ENCODE assay signal across 16 cellular contexts in genomic region chr3:39028466-39028865, GRCh38. TPM values are rescaled to one million over a fixed set of nuclear protein-coding genes. Genes with fewer than 3 reads are reported as not detected.
A peak's percentile ranks its signal among the peaks of the same experiment; 100 is the strongest.
DNase-seq lines count a peak whose midpoint lies in the region; ATAC-seq and TF ChIP-seq lines count a peak whose summit lies in the region.
"Had no signal": no experiment of that assay in that cellular context is flagged by ENCODE, and none has a peak within 500 bp of the region (broad histone marks: within the 10 kb centered on the region; RNA-seq: fewer than 3 reads in every experiment).

No MANE protein-coding gene starts in this region.

- H4K12ac ChIP-seq in trophoblast cell (ENCODE audit: low read depth, low read length), result no peak overlapping the region

- no peak overlapping the region for H3K14ac ChIP-seq in trophoblast cell (ENCODE audit: low read length)

- H3K4me3 ChIP-seq in GM23248, result no peak overlapping the region
- H3K4me3 ChIP-seq in trophoblast cell (ENCODE audit: low read depth, low read length), result no peak overlapping the region
- no peak overlapping the region for H3K4me3 ChIP-seq in MM.1S (ENCODE audit: low read length)

- peaks cover 19% of the 10 kb centered on the region for H3K27me3 Mint-ChIP-seq in T-helper 2 cell treated with Interferon-gamma antibody and Interleukin-4, amounts not matched to agents 5 μg/mL and 100 μg/mL, for 36 hours (ENCODE audit: low read depth)

- H2BK12ac ChIP-seq in trophoblast cell (ENCODE audit: low read length), result no peak overlapping the region

- H3K9ac ChIP-seq in GM23248 (no peak overlapping the region), trophoblast cell (ENCODE audit: low read length) (peak overlapping the region; percentile 10), MM.1S (ENCODE audit: low read length) (no peak overlapping the region)

- no peak overlapping the region for H2BK120ac ChIP-seq in trophoblast cell (ENCODE audit: insufficient read depth, low read length, poor library complexity)

- H3K23ac ChIP-seq in trophoblast cell (ENCODE audit: low read length), result no peak overlapping the region

- no peaks in the 10 kb centered on the region for H4K20me1 ChIP-seq in GM23248 (ENCODE audit: insufficient read depth)
- H4K20me1 ChIP-seq in MM.1S (ENCODE audit: insufficient read depth, low read length), result no peaks in the 10 kb centered on the region

- ATAC-seq in GM21381 (IDR thresholded peaks at IDR 0.05; ENCODE audit: unreplicated experiment), result no peak

- no peak overlapping the region for H2BK5ac ChIP-seq in trophoblast cell (ENCODE audit: low read depth, low read length, poor library complexity)

- H3K9me3 ChIP-seq in GM23248 (ENCODE audit: low read depth), result no peaks in the 10 kb centered on the region
- H3K9me3 ChIP-seq in trophoblast cell (ENCODE audit: insufficient read depth, low read depth, low read length), result no peaks in the 10 kb centered on the region
- no peaks in the 10 kb centered on the region for H3K9me3 ChIP-seq in MM.1S (replicated peaks; ENCODE audit: insufficient read depth, low read length)

- no peak overlapping the region for H4K91ac ChIP-seq in trophoblast cell (ENCODE audit: low read depth, low read length)

- no peaks in the 10 kb centered on the region for H3K9me3 Mint-ChIP-seq in T-helper 2 cell treated with Interferon-gamma antibody and Interleukin-4, amounts not matched to agents 5 μg/mL and 100 μg/mL, for 36 hours
- H3K9me3 Mint-ChIP-seq: CD14-positive monocyte; CD4-positive, alpha-beta memory T cell; H9 had no signal

- H3K79me2 ChIP-seq in GM23248 (ENCODE audit: insufficient read depth) (no peaks in the 10 kb centered on the region), trophoblast cell (ENCODE audit: control insufficient read depth, insufficient read depth, low read length, poor library complexity) (no peaks in the 10 kb centered on the region), MM.1S (ENCODE audit: low read length) (no peaks in the 10 kb centered on the region)

- no peak for TF ChIP-seq CTCF in MM.1S (IDR thresholded peaks at IDR 0.05; ENCODE audit: low read length)

- H3K4me1 Mint-ChIP-seq in T-helper 2 cell treated with Interferon-gamma antibody and Interleukin-4, amounts not matched to agents 5 μg/mL and 100 μg/mL, for 36 hours (ENCODE audit: low read depth), result no peaks in the 10 kb centered on the region
- H3K4me1 Mint-ChIP-seq: H9 had no signal

- H3K27ac ChIP-seq in GM23248 (no peak overlapping the region), trophoblast cell (ENCODE audit: low read depth, low read length) (no peak overlapping the region), MM.1S (ENCODE audit: low read length) (no peak overlapping the region)

- H2AK5ac ChIP-seq in trophoblast cell (ENCODE audit: low read length), result no peak overlapping the region

- H3K4me2 ChIP-seq in GM23248 (ENCODE audit: unreplicated experiment), result no peak overlapping the region
- no peak overlapping the region for H3K4me2 ChIP-seq in trophoblast cell (ENCODE audit: low read length)
- no peak overlapping the region for H3K4me2 ChIP-seq in MM.1S (ENCODE audit: low read depth, low read length)

- H3K18ac ChIP-seq in trophoblast cell (ENCODE audit: low read length), result no peak overlapping the region

- no peak overlapping the region for H3K4ac ChIP-seq in trophoblast cell (ENCODE audit: low read depth, low read length)

- H3K27ac Mint-ChIP-seq in T-helper 2 cell treated with Interferon-gamma antibody and Interleukin-4, amounts not matched to agents 5 μg/mL and 100 μg/mL, for 36 hours, result no peak overlapping the region
- H3K27ac Mint-ChIP-seq: CD4-positive, alpha-beta memory T cell; H9 had no signal

- H3K9me2 ChIP-seq in GM23248 (ENCODE audit: insufficient read depth), result no peaks in the 10 kb centered on the region
- no peaks in the 10 kb centered on the region for H3K9me2 ChIP-seq in MM.1S (replicated peaks; ENCODE audit: insufficient read depth, low read length)

- no peak overlapping the region for H2AFZ ChIP-seq in GM23248
- H2AFZ ChIP-seq in trophoblast cell (ENCODE audit: insufficient read depth, low read length, poor library complexity), result no peak overlapping the region
- no peak overlapping the region for H2AFZ ChIP-seq in MM.1S (ENCODE audit: low read length)

- 0 to 2% methylated on average over 2 of the region's 2 CpGs for whole genome bisulfite sequencing in GM23248 (ENCODE audit: low coverage in 1 of 2, low lambda C conversion rate in 2 of 2, missing lambda C conversion rate in 2 of 2), 2 experiments
- WGBS in trophoblast cell (ENCODE audit: extremely low coverage, insufficient coverage, insufficient read length), result no CpG with 5 or more reads among the region's 2 CpGs

- H3F3A ChIP-seq in GM23248 (ENCODE audit: insufficient read depth) (no peaks in the 10 kb centered on the region), MM.1S (ENCODE audit: insufficient read depth, low read length) (no peaks in the 10 kb centered on the region)

- in situ Hi-C loops in GM23248 (cut with MboI), result no loop called here

- no peaks in the 10 kb centered on the region for H3K36me3 Mint-ChIP-seq in T-helper 2 cell treated with Interferon-gamma antibody and Interleukin-4, amounts not matched to agents 5 μg/mL and 100 μg/mL, for 36 hours (ENCODE audit: low read depth)
- H3K36me3 Mint-ChIP-seq: CD14-positive monocyte; CD4-positive, alpha-beta memory T cell had no signal

- DNase-seq in Ammon's horn (ENCODE audit: low spot score) (peak; percentile 24), GM23248 (peak; percentile 20), fibroblast of peridontal ligament (ENCODE audit: extremely low read depth) (peak; percentile 31), trophoblast cell (no peak), MM.1S (no peak)
- no peak for DNase-seq in T-helper 2 cell treated with Interferon-gamma antibody and Interleukin-4, amounts not matched to agents 5 μg/mL and 100 μg/mL, for 36 hours (ENCODE audit: low spot score)
- DNase-seq: ACHN; CD4-positive, alpha-beta memory T cell; DMS153; DMS79; GDM1; H9; IMR-90 had no signal

- H3K79me1 ChIP-seq in trophoblast cell (ENCODE audit: low read length), result no peaks in the 10 kb centered on the region

- H3K4me3 Mint-ChIP-seq in T-helper 2 cell treated with Interferon-gamma antibody and Interleukin-4, amounts not matched to agents 5 μg/mL and 100 μg/mL, for 36 hours, result no peak overlapping the region
- H3K4me3 Mint-ChIP-seq: CD14-positive monocyte; CD4-positive, alpha-beta memory T cell; H9 had no signal

- H3K27me3 ChIP-seq in GM23248 (replicated peaks; ENCODE audit: insufficient read depth) (peaks cover 37% of the 10 kb centered on the region), trophoblast cell (ENCODE audit: insufficient read depth, low read length) (no peaks in the 10 kb centered on the region), MM.1S (replicated peaks; ENCODE audit: insufficient read depth, low read length) (no peaks in the 10 kb centered on the region)

- H3K4me1 ChIP-seq in GM23248 (ENCODE audit: insufficient read depth) (no peaks in the 10 kb centered on the region), trophoblast cell (ENCODE audit: control insufficient read depth in 1 of 2, insufficient read depth in 2 of 2, low read length in 2 of 2) (no peaks in the 10 kb centered on the region), MM.1S (ENCODE audit: low read length) (no peaks in the 10 kb centered on the region)

- no peak overlapping the region for H4K8ac ChIP-seq in trophoblast cell (ENCODE audit: low read depth, low read length)

- H3K36me3 ChIP-seq in GM23248 (ENCODE audit: low read depth), result no peaks in the 10 kb centered on the region
- no peaks in the 10 kb centered on the region for H3K36me3 ChIP-seq in trophoblast cell (ENCODE audit: control insufficient read depth in 1 of 2, insufficient read depth in 2 of 2, low read length in 2 of 2)
- no peaks in the 10 kb centered on the region for H3K36me3 ChIP-seq in MM.1S (replicated peaks; ENCODE audit: insufficient read depth, low read length)

RNA-seq across cellular contexts. Expression of gene SCN11A, which starts 23.3 kb away (rescaled TPM):
- not detected in 2 replicates for total RNA-seq in GM23248 (2014; rRNA removed; shearing (Covaris generic))
- polyA plus RNA-seq in GM23248 (2016; fragmentation: Nextera tagmentation; extraction: Ambion mirVana), result not detected in 2 replicates
- 0.06 and 0.11 TPM in 2 replicates for polyA plus RNA-seq in trophoblast cell (2013)
- total RNA-seq: Daoy had no signal
- polyA plus RNA-seq: CD14-positive monocyte; CD4-positive, alpha-beta memory T cell had no signal

RNA-seq across cellular contexts. Expression of gene WDR48, which starts 23.4 kb away (rescaled TPM):
- 25.7 and 30.5 TPM in 2 replicates for total RNA-seq in GM23248 (2014; rRNA removed; shearing (Covaris generic))
- polyA plus RNA-seq in GM23248 (2016; fragmentation: Nextera tagmentation; extraction: Ambion mirVana), result 28.9 and 29.7 TPM in 2 replicates
- polyA plus RNA-seq in trophoblast cell (2013), result 18.8 and 19.8 TPM in 2 replicates

Comparison
In these comparisons a context has a peak if more than half of its experiments do, and no peak if none do; other contexts are left out.
1. DNase-seq: peak in Ammon's horn (single experiment), GM23248 (single experiment) and fibroblast of peridontal ligament (single experiment); none in trophoblast cell (0 of 2), MM.1S (single experiment) and T-helper 2 cell treated with Interferon-gamma antibody and Interleukin-4, amounts not matched to agents 5 μg/mL and 100 μg/mL, for 36 hours (single experiment).